In the genomic region with DNA sequence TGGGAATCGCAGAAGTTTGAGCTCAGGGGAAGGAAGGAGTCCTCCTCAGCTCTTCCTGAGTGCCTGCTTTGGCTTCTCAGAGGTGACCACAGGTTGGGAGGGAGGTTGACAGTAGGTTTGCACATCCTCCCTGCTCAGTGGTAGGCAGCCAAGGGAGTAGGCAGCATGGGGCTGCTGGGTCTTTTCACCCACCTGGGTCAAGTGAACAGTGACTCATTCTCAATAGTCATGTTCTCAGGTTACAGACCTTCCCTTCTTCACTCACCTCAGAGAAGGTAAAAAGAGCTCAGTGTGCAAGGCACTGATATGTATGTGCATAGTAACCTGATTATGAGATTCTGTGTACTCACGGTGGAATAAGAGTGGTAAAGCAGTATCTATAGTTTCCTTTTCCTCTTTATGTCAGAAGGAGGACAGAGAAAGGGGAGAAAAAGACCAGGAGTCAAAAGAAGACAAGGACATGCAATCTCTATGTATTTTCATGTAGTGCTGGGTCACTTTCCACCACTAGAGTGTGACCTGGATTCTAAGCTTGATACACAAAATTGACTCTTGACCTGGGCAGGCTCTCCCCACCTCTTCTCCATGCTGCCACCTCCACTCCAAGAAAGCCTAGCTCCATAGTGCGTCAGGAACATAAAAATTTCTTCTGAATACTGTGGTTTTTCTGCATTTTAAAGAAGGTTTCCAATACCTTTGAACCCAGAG, we compare ENCODE assay signal across 19 cellular contexts. TPM values are rescaled to one million over a fixed set of nuclear protein-coding genes. Genes with fewer than 3 reads are reported as not detected.
DNase-seq lines count a peak whose midpoint lies in the region; ATAC-seq, FAIRE-seq and TF ChIP-seq lines count a peak whose summit lies in the region.
"Had no signal": no experiment of that assay in that cellular context is flagged by ENCODE, and none has a peak within 500 bp of the region (broad histone marks: within the 10 kb centered on the region; RNA-seq: fewer than 3 reads in every experiment).

No MANE protein-coding gene starts in this region.

- TF ChIP-seq POLR2A in A549 (IDR thresholded peaks at IDR 0.05; ENCODE audit: low read length) (no peak), GM12891 (IDR thresholded peaks at IDR 0.05; ENCODE audit: low read depth, low read length) (no peak), gastrocnemius medialis (IDR thresholded peaks at IDR 0.05) (no peak)

- H3K27ac ChIP-seq in A549 (no peak overlapping the region), RWPE1 (no peak overlapping the region), gastrocnemius medialis (no peak overlapping the region)
- no peak overlapping the region for H3K27ac ChIP-seq in CD8-positive, alpha-beta memory T cell (ENCODE audit: low read depth, low read length)
- H3K27ac ChIP-seq: hepatocyte, thyroid gland had no signal

- peaks cover 0 to 12% (median 0%) of the 10 kb centered on the region in 3 donors for H3K4me1 Mint-ChIP-seq in CD8-positive, alpha-beta memory T cell

- TF ChIP-seq RAD21 in A549 (conservative IDR thresholded peaks at IDR 0.05 in 1 of 2, IDR thresholded peaks at IDR 0.05 in 1 of 2), result no peak

- no peaks in the 10 kb centered on the region for H3K27me3 Mint-ChIP-seq in CD8-positive, alpha-beta memory T cell

- POLR2A ChIA-PET in A549 (lab: Yijun Ruan, JAX), result interaction anchor here (1.0 kb wide), 1 partner anchor 44 kb away, joined by 3 read pairs; a partner anchor contains a TSS
- POLR2A ChIA-PET in RWPE1 (lab: Yijun Ruan, JAX; ENCODE audit: low non-redundant PET), result no interaction called here
- POLR2A ChIA-PET in CD8-positive, alpha-beta memory T cell (lab: Charles Lee), result no interaction called here

- no peak overlapping the region for H3K4me3 Mint-ChIP-seq in CD8-positive, alpha-beta memory T cell
- H3K4me3 Mint-ChIP-seq: T-helper 1 cell treated with Interleukin-12 subunit alpha and Interleukin-12 subunit beta and Interleukin-4 antibody, amounts not matched to agents 30 μg/mL and 1 μg/mL, for 36 hours had no signal

- H3K9me3 ChIP-seq in A549 (no peaks in the 10 kb centered on the region), gastrocnemius medialis (no peaks in the 10 kb centered on the region)
- no peaks in the 10 kb centered on the region for H3K9me3 ChIP-seq in CD8-positive, alpha-beta memory T cell (ENCODE audit: low read length)
- H3K9me3 ChIP-seq: thyroid gland had no signal

- no peak overlapping the region for H3K4me3 ChIP-seq in A549
- H3K4me3 ChIP-seq in CD8-positive, alpha-beta memory T cell (ENCODE audit: low read length), result no peak overlapping the region
- H3K4me3 ChIP-seq in gastrocnemius medialis, result no peak overlapping the region
- H3K4me3 ChIP-seq: hepatocyte, thyroid gland had no signal

- H3K27ac Mint-ChIP-seq in CD8-positive, alpha-beta memory T cell, result peak overlapping the region in 1 of 8 donors; percentile 47
- H3K27ac Mint-ChIP-seq: T-helper 1 cell treated with Interleukin-12 subunit alpha and Interleukin-12 subunit beta and Interleukin-4 antibody, amounts not matched to agents 30 μg/mL and 1 μg/mL, for 36 hours had no signal

- H3K36me3 Mint-ChIP-seq in CD8-positive, alpha-beta memory T cell, result peaks cover 0 to 4% (median 3%) of the 10 kb centered on the region in 3 donors

- in situ Hi-C loops in gastrocnemius medialis (cut with MboI; ENCODE audit: low sequenced_read_pairs in 4 of 4), result no loop called here

- ATAC-seq in A549 (peak; percentile 23 to 41; a peak in 3 of 6 replicates), HG03520 (IDR thresholded peaks at IDR 0.05; ENCODE audit: unreplicated experiment) (no peak), GM21619 (IDR thresholded peaks at IDR 0.05; ENCODE audit: unreplicated experiment) (no peak), gastrocnemius medialis (no peak)
- ATAC-seq: left cardiac atrium had no signal

- DNase-seq in A549 (ENCODE audit: low read depth in 1 of 2, low spot score in 1 of 2), result no peak
- DNase-seq in GM12891 (ENCODE audit: insufficient read length, low spot score), result no peak
- DNase-seq in RWPE1 (ENCODE audit: low spot score), result peak; percentile 6
- peak; percentile 20 for DNase-seq in iPS-NIHi11 (ENCODE audit: low spot score)
- no peak for DNase-seq in CD8-positive, alpha-beta memory T cell
- DNase-seq in gastrocnemius medialis, result no peak
- DNase-seq: activated CD4-positive, alpha-beta T cell treated with anti-CD3 and anti-CD28 coated beads for 4 hours; activated T-cell treated with anti-CD3 and anti-CD28 coated beads, Interleukin-2, amount 50 U/mL, for 1 hour; AML-193; caudate nucleus; left cardiac atrium; NCI-H187; NCI-H526 treated with DMSO at 0.1 percent for 48 hours; stimulated activated CD4-positive, alpha-beta T cell treated with anti-CD3 and anti-CD28 coated beads, Interleukin-4, amount 100 ng/mL, for 24 hours; thyroid gland had no signal

- H3K4me1 ChIP-seq in A549 (0 out of 3 replicates have a peak, but pooled peaks cover 4% of the 10 kb centered on the region), gastrocnemius medialis (no peaks in the 10 kb centered on the region)
- H3K4me1 ChIP-seq in CD8-positive, alpha-beta memory T cell (ENCODE audit: insufficient read depth, low read length), result peaks cover 8% of the 10 kb centered on the region
- H3K4me1 ChIP-seq: thyroid gland had no signal

- no peaks in the 10 kb centered on the region for H3K9me3 Mint-ChIP-seq in CD8-positive, alpha-beta memory T cell
- H3K9me3 Mint-ChIP-seq: T-helper 1 cell treated with Interleukin-12 subunit alpha and Interleukin-12 subunit beta and Interleukin-4 antibody, amounts not matched to agents 30 μg/mL and 1 μg/mL, for 36 hours had no signal

- FAIRE-seq in A549 (lab: Jason Lieb, UNC) (no peak), GM12891 (lab: Jason Lieb, UNC) (peak; percentile 41)

- intact Hi-C loops in gastrocnemius medialis (cut with DNase I; ENCODE audit: low total_unique reads), result no loop called here

- H3K27me3 ChIP-seq in CD8-positive, alpha-beta memory T cell (ENCODE audit: insufficient read depth, low read length, poor library complexity, severe bottlenecking), result no peaks in the 10 kb centered on the region
- no peaks in the 10 kb centered on the region for H3K27me3 ChIP-seq in gastrocnemius medialis
- H3K27me3 ChIP-seq: hepatocyte, thyroid gland had no signal

- H3K36me3 ChIP-seq in CD8-positive, alpha-beta memory T cell (ENCODE audit: insufficient read depth, low read length), result no peaks in the 10 kb centered on the region
- no peaks in the 10 kb centered on the region for H3K36me3 ChIP-seq in gastrocnemius medialis
- H3K36me3 ChIP-seq: thyroid gland had no signal

- no peak for TF ChIP-seq CTCF in A549 (IDR thresholded peaks at IDR 0.05)
- no peak for TF ChIP-seq CTCF in RWPE1 (conservative IDR thresholded peaks at IDR 0.05; ENCODE audit: low read depth)
- no peak for TF ChIP-seq CTCF in gastrocnemius medialis (IDR thresholded peaks at IDR 0.05 in 4 of 5, conservative IDR thresholded peaks at IDR 0.05 in 1 of 5)

- WGBS in A549 (ENCODE audit: missing lambda C conversion rate), result 82% methylated on average over 3 of the region's 3 CpGs

- CTCF ChIA-PET in A549 (lab: Yijun Ruan, JAX), result interaction anchor here (0.8 to 1.2 kb wide), 4 partner anchors 8 to 40 kb away, joined by 3 read pairs; no protein-coding TSS in a partner anchor
- CTCF ChIA-PET in RWPE1 (lab: Yijun Ruan, JAX), result interaction anchor here (0.7 kb wide), 1 partner anchor 24 kb away, joined by 4 read pairs; no protein-coding TSS in a partner anchor
- CTCF ChIA-PET in CD8-positive, alpha-beta memory T cell (lab: Charles Lee), result no interaction called here

- H3K4me2 ChIP-seq in A549, result no peak overlapping the region
- H3K4me2 ChIP-seq: hepatocyte had no signal

- TF ChIP-seq EP300 in A549 (IDR thresholded peaks at IDR 0.05), result no peak

TF ChIP-seq in A549, 52 proteins besides CTCF, POLR2A, EP300 and RAD21 (continues in another document):
- no peak for TF ChIP-seq NFE2L2 (conservative IDR thresholded peaks at IDR 0.05; ENCODE audit: low read length)

TF ChIP-seq in GM12891, 5 proteins besides CTCF, POLR2A, EP300 and RAD21:
- TF ChIP-seq TAF1 (IDR thresholded peaks at IDR 0.05; ENCODE audit: low read depth, low read length) (no peak), POLR2AphosphoS5 (IDR thresholded peaks at IDR 0.05; ENCODE audit: low read depth, low read length) (no peak), SPI1 (IDR thresholded peaks at IDR 0.05; ENCODE audit: low read depth, low read length) (no peak), PAX5 (IDR thresholded peaks at IDR 0.05; ENCODE audit: insufficient read depth, low read length, severe bottlenecking) (no peak), POU2F2 (IDR thresholded peaks at IDR 0.05; ENCODE audit: low read depth, low read length) (no peak)

RNA-seq across cellular contexts. Expression of a gene that starts 36.5 kb away (rescaled TPM):
- 47.7 and 69.0 TPM in 2 replicates for polyA plus RNA-seq in A549 (2011; rRNA removed)
- polyA plus RNA-seq in A549 (2012; cell fraction: cytosol; rRNA removed), result 13.8 and 15.4 TPM in 2 replicates
- 3.8 and 7.1 TPM in 2 replicates for polyA plus RNA-seq in A549 (2012; cell fraction: nucleus; rRNA removed)
- polyA plus RNA-seq in A549 (2017; fragmentation: RNase III; extraction: RNeasy Plus Mini Kit Qiagen cat#74134 plus additional on column Dnase treatment), result 45.9 to 52.1 TPM (median 47.9 TPM) in 3 replicates
- 10.5 and 12.0 TPM in 2 replicates for polyA minus RNA-seq in A549 (2011; rRNA and poly(A)+ RNA removed)
- 34.6 TPM for polyA plus RNA-seq in GM12891 (2012; ENCODE audit: low read depth, missing spikeins)
- 10 to 100 TPM; 54.2 to 58.0 TPM for total RNA-seq in CD8-positive, alpha-beta memory T cell
- 61.9 TPM for polyA plus RNA-seq in CD8-positive, alpha-beta memory T cell
- total RNA-seq in gastrocnemius medialis, result 100 to 1,000 TPM in 1 of 4 donors, 10 to 100 TPM in 3; 68.1 to 114 (median 87.3) TPM

RNA-seq across cellular contexts. Expression of a gene that starts 44.2 kb away (rescaled TPM):
- 12.3 and 25.0 TPM in 2 replicates for polyA plus RNA-seq in A549 (2011; rRNA removed)
- 2.7 and 3.7 TPM in 2 replicates for polyA plus RNA-seq in A549 (2012; cell fraction: cytosol; rRNA removed)
- 0.97 and 1.7 TPM in 2 replicates for polyA plus RNA-seq in A549 (2012; cell fraction: nucleus; rRNA removed)
- polyA plus RNA-seq in A549 (2017; fragmentation: RNase III; extraction: RNeasy Plus Mini Kit Qiagen cat#74134 plus additional on column Dnase treatment), result 6.8 to 9.2 TPM (median 8.2 TPM) in 3 replicates
- 17.9 and 22.3 TPM in 2 replicates for polyA minus RNA-seq in A549 (2011; rRNA and poly(A)+ RNA removed)
- 0.05 TPM for polyA plus RNA-seq in GM12891 (2012; ENCODE audit: low read depth, missing spikeins)
- 1 to 10 TPM; 1.9 to 2.7 TPM for total RNA-seq in CD8-positive, alpha-beta memory T cell
- 13.7 TPM for polyA plus RNA-seq in CD8-positive, alpha-beta memory T cell
- total RNA-seq in gastrocnemius medialis, result 10 to 100 TPM; 24.8 to 81.8 (median 37.4) TPM

RNA-seq across cellular contexts. Expression of a gene that starts 49.7 kb away (rescaled TPM):
- 3.1 and 4.8 TPM in 2 replicates for polyA plus RNA-seq in A549 (2011; rRNA removed)
- 0.70 and 1.1 TPM in 2 replicates for polyA plus RNA-seq in A549 (2012; cell fraction: cytosol; rRNA removed)
- polyA plus RNA-seq in A549 (2012; cell fraction: nucleus; rRNA removed), result 0.58 and 0.69 TPM in 2 replicates
- 1.7 to 2.3 TPM (median 2.2 TPM) in 3 replicates for polyA plus RNA-seq in A549 (2017; fragmentation: RNase III; extraction: RNeasy Plus Mini Kit Qiagen cat#74134 plus additional on column Dnase treatment)
- 3.3 and 4.4 TPM in 2 replicates for polyA minus RNA-seq in A549 (2011; rRNA and poly(A)+ RNA removed)
- 0.96 TPM for polyA plus RNA-seq in GM12891 (2012; ENCODE audit: low read depth, missing spikeins)
- total RNA-seq in CD8-positive, alpha-beta memory T cell, result 1 to 10 TPM; 3.2 to 3.3 TPM
- 4.5 TPM for polyA plus RNA-seq in CD8-positive, alpha-beta memory T cell
- 10 to 100 TPM in 1 of 4 donors, 1 to 10 TPM in 3; 3.4 to 13.1 (median 5.9) TPM for total RNA-seq in gastrocnemius medialis

Comparison
In these comparisons a context has a peak if more than half of its experiments do, and no peak if none do; other contexts are left out.
1. ATAC-seq: peak in A549 (2 of 2); none in HG03520 (single experiment), GM21619 (single experiment) and gastrocnemius medialis (0 of 2).
2. DNase-seq: peak in RWPE1 (single experiment) and iPS-NIHi11 (single experiment); none in A549 (0 of 2), GM12891 (single experiment), CD8-positive, alpha-beta memory T cell (0 of 5) and gastrocnemius medialis (0 of 2).
3. RNA of a gene that starts 44.2 kb away (total RNA-seq): 24.8 to 81.8 TPM in gastrocnemius medialis; 1.9 to 2.7 TPM in CD8-positive, alpha-beta memory T cell; every median in the first group is over 4 times any median in the second.